In the genomic region with DNA sequence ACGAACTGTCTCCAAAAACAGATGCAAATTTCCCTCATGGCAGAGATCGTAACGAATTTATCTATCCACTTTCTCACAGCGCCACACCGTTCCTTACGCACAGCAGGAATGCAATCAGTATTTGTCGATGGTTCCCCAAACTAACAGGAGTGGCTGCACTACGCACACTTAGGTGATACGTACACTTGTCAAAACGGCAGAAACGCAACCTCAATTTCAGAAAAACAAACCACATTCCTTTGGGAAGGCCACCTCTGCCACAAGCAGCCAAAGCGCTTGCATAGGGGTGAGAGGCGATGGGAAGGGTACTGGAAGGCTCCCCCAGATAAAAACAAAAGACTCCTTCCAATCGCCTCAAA, we compare ENCODE assay signal across 8 cellular contexts. TPM values are rescaled to one million over a fixed set of nuclear protein-coding genes. Genes with fewer than 3 reads are reported as not detected.
DNase-seq lines count a peak whose midpoint lies in the region; ATAC-seq and TF ChIP-seq lines count a peak whose summit lies in the region.

No MANE protein-coding gene starts in this region.

- H2AK5ac ChIP-seq in mesendoderm (ENCODE audit: low read length): no peak overlapping the region

- peak overlapping the region; percentile 71 for H3K27ac ChIP-seq in C4-2B
- H3K27ac ChIP-seq in SJCRH30: peak overlapping the region; percentile 62
- H3K27ac ChIP-seq in mesendoderm (ENCODE audit: low read depth, low read length): peak overlapping the region; percentile 66

- no peak overlapping the region for H2BK15ac ChIP-seq in mesendoderm (replicated peaks; ENCODE audit: low read depth)

- peaks cover 3% of the 10 kb centered on the region for H3K79me1 ChIP-seq in mesendoderm (ENCODE audit: low read length)

- peak overlapping the region; percentile 86 for H3K4me3 ChIP-seq in SJCRH30
- H3K4me3 ChIP-seq in mesendoderm (ENCODE audit: low read length): peak overlapping the region; percentile 98

- H3K36me3 Mint-ChIP-seq in effector memory CD8-positive, alpha-beta T cell (ENCODE audit: insufficient read depth): peaks cover 9% of the 10 kb centered on the region
- H3K36me3 Mint-ChIP-seq in type B pancreatic cell: no peaks in the 10 kb centered on the region

- no peaks in the 10 kb centered on the region for H3K9me3 Mint-ChIP-seq in effector memory CD8-positive, alpha-beta T cell
- no peaks in the 10 kb centered on the region for H3K9me3 Mint-ChIP-seq in type B pancreatic cell

- peaks cover 23 to 36% of the 10 kb centered on the region in 2 donors for H3K4me1 Mint-ChIP-seq in effector memory CD8-positive, alpha-beta T cell (ENCODE audit: low read depth in 2 of 2)
- peaks cover 25% of the 10 kb centered on the region for H3K4me1 Mint-ChIP-seq in type B pancreatic cell (ENCODE audit: unreplicated experiment)

- peak overlapping the region; percentile 73 for H3K4me2 ChIP-seq in mesendoderm (ENCODE audit: low read length)

- no peak overlapping the region for H4K5ac ChIP-seq in mesendoderm (ENCODE audit: low read length)

- WGBS in mesendoderm (ENCODE audit: extremely low coverage, insufficient coverage, low lambda C conversion rate): no CpG with 5 or more reads among the region's 14 CpGs

- no peak overlapping the region for H3K18ac ChIP-seq in mesendoderm (ENCODE audit: low read length)

- H4K8ac ChIP-seq in mesendoderm (ENCODE audit: low read depth, low read length): no peak overlapping the region

- peak overlapping the region; percentile 91 for H3K23ac ChIP-seq in mesendoderm (ENCODE audit: low read length)

- peak overlapping the region; percentile 96 for H3K56ac ChIP-seq in mesendoderm (ENCODE audit: low read length)

- ATAC-seq in GM19328 (IDR thresholded peaks at IDR 0.05; ENCODE audit: unreplicated experiment): peak; percentile 21
- ATAC-seq in HG03354 (IDR thresholded peaks at IDR 0.05; ENCODE audit: poor library complexity, severe bottlenecking, unreplicated experiment): peak; percentile 32
- ATAC-seq in effector memory CD8-positive, alpha-beta T cell (replicated peaks): peak; percentile 12

- H3K79me2 ChIP-seq in mesendoderm (ENCODE audit: control insufficient read depth, insufficient read depth, low read length): peaks cover 55% of the 10 kb centered on the region

- H3K27me3 ChIP-seq in SJCRH30 (no peaks in the 10 kb centered on the region), mesendoderm (ENCODE audit: insufficient read depth, low read length, poor library complexity) (no peaks in the 10 kb centered on the region)

- peak overlapping the region; percentile 96 to 99 for H3K27ac Mint-ChIP-seq in effector memory CD8-positive, alpha-beta T cell
- H3K27ac Mint-ChIP-seq in type B pancreatic cell: peak overlapping the region; percentile 96

- no peak overlapping the region for H2BK120ac ChIP-seq in mesendoderm (ENCODE audit: low read depth, low read length)

- H2BK5ac ChIP-seq in mesendoderm (ENCODE audit: low read length): peak overlapping the region; percentile 62

- H3K4ac ChIP-seq in mesendoderm (ENCODE audit: low read depth, low read length): peak overlapping the region; percentile 70

- no peaks in the 10 kb centered on the region for H3K9me3 ChIP-seq in SJCRH30 (replicated peaks)

- H3K4me1 ChIP-seq in SJCRH30 (peaks cover 4% of the 10 kb centered on the region; the same call in 1 of the 2 replicates), mesendoderm (ENCODE audit: control insufficient read depth, low read depth, low read length) (peaks cover 9% of the 10 kb centered on the region)

- H3K27me3 Mint-ChIP-seq in effector memory CD8-positive, alpha-beta T cell: no peaks in the 10 kb centered on the region
- H3K27me3 Mint-ChIP-seq in type B pancreatic cell: no peaks in the 10 kb centered on the region

- peak overlapping the region; percentile 93 to 99 for H3K4me3 Mint-ChIP-seq in effector memory CD8-positive, alpha-beta T cell
- peak overlapping the region; percentile 96 for H3K4me3 Mint-ChIP-seq in type B pancreatic cell

- TF ChIP-seq CTCF in C4-2B (conservative IDR thresholded peaks at IDR 0.05) (no peak), type B pancreatic cell (conservative IDR thresholded peaks at IDR 0.05) (no peak), GM20000 (IDR thresholded peaks at IDR 0.05; ENCODE audit: extremely low read depth, missing control alignments) (no peak)

- peak overlapping the region; percentile 92 for H3K9ac ChIP-seq in mesendoderm (ENCODE audit: low read length)

- DNase-seq in SJCRH30 (peak in 1 of 2 experiments; percentile 35), mesendoderm (peak; percentile 69), type B pancreatic cell (ENCODE audit: extremely low spot score, unreplicated experiment) (no peak), GM20000 (ENCODE audit: low spot score) (no peak)
- DNase-seq in effector memory CD8-positive, alpha-beta T cell: peak in 1 of 3 experiments; percentile 1

- H3K36me3 ChIP-seq in SJCRH30 (0 out of 2 replicates have a peak, but pooled peaks cover 2% of the 10 kb centered on the region), mesendoderm (ENCODE audit: control insufficient read depth, insufficient read depth, low read length) (no peaks in the 10 kb centered on the region)

RNA-seq across cellular contexts. Expression of gene MDN1, which starts 0.6 kb away (rescaled TPM):
- total RNA-seq in SJCRH30 (2014; rRNA removed; shearing (Covaris generic)): 44.8 and 48.6 TPM in 2 replicates
- polyA plus RNA-seq in mesendoderm (2013, experiment 1 of 2): 54.1 TPM
- polyA plus RNA-seq in mesendoderm (2013, experiment 2 of 2): 50.7 TPM
- total RNA-seq in type B pancreatic cell (ENCODE audit: low replicate concordance): 36.7 and 43.1 TPM in 2 replicates

RNA-seq across cellular contexts. Expression of gene CASP8AP2, which starts 10.7 kb away (rescaled TPM):
- total RNA-seq in SJCRH30 (2014; rRNA removed; shearing (Covaris generic)): 27.6 and 34.0 TPM in 2 replicates
- polyA plus RNA-seq in mesendoderm (2013, experiment 1 of 2): 13.3 TPM
- 12.9 TPM for polyA plus RNA-seq in mesendoderm (2013, experiment 2 of 2)
- total RNA-seq in type B pancreatic cell (ENCODE audit: low replicate concordance): 19.0 and 29.5 TPM in 2 replicates
